22 cellular contexts compared by ENCODE assay signal in the genomic region with DNA sequence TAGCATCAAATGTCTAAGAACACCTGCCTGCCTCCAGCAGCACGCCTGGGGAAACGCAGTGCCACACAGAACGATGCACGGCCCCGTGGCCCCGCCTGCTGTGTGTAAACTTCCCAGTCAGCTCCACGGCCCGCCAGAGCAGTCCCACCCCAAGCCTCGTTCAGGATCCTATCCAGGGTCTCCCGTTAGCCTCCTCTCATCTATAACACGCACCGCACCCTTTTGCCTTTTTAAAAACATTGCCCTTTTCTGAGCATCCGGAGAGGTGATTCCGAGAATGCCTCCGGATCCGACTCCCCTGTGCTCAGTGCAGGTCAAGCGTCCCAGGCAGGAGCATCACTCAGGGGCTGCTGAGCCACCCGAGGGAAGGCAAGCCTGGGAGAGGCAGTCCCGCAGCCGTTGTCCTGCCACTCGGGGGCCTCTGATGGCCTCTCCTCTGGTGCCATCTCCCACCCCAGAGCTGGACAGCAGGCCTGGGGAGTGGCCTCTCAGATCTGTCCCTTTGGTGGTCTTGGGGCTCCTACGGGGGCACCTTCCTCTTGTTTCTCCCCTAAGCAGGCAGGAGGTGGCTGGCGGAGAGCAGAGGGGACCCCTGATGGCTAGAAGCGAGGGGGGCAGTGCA. TPM values are rescaled to one million over a fixed set of nuclear protein-coding genes. Genes with fewer than 3 reads are reported as not detected.
A peak's percentile ranks its signal among the peaks of the same experiment; 100 is the strongest.
DNase-seq lines count a peak whose midpoint lies in the region; ATAC-seq, FAIRE-seq and TF ChIP-seq lines count a peak whose summit lies in the region.
"Had no signal": no experiment of that assay in that cellular context is flagged by ENCODE, and none has a peak within 500 bp of the region (broad histone marks: within the 10 kb centered on the region; RNA-seq: fewer than 3 reads in every experiment).

No MANE protein-coding gene starts in this region.

- POLR2A ChIA-PET in HepG2 (lab: Yijun Ruan, JAX) = no interaction called here
- POLR2A ChIA-PET in MCF 10A (lab: Yijun Ruan, JAX) = interaction anchor here (0.8 kb wide), 1 partner anchor 38 kb away, joined by 3 read pairs; the partner anchor contains the start of gene SLC38A10

- H3K27ac Mint-ChIP-seq in MCF 10A (ENCODE audit: low read depth, unreplicated experiment) = no peak overlapping the region
- H3K27ac Mint-ChIP-seq: activated T-cell treated with anti-CD3 and anti-CD28 coated beads, Interleukin-2, amount 50 U/mL, for 24 hours; CD4-positive, CD25-positive, alpha-beta regulatory T cell had no signal

- ATAC-seq in HepG2 = no peak
- ATAC-seq in right lobe of liver = no peak
- no peak for ATAC-seq in HG02884 (IDR thresholded peaks at IDR 0.05; ENCODE audit: unreplicated experiment)
- ATAC-seq: left colon had no signal

- TF ChIP-seq RAD21 in HepG2 (CRISPR knock-in tag; IDR thresholded peaks at IDR 0.05) = no peak

- WGBS in HepG2 (ENCODE audit: low lambda C conversion rate) = 13% methylated on average over 23 of the region's 24 CpGs
- 78% methylated on average over 14 of the region's 24 CpGs for WGBS in right lobe of liver (ENCODE audit: insufficient coverage, low coverage, low lambda C conversion rate, missing lambda C conversion rate)

- no peak overlapping the region for H2AFZ ChIP-seq in HepG2 (ENCODE audit: low read length)

- H3K4me1 Mint-ChIP-seq in MCF 10A (ENCODE audit: insufficient read depth, unreplicated experiment) = peaks cover 26% of the 10 kb centered on the region
- H3K4me1 Mint-ChIP-seq: CD4-positive, CD25-positive, alpha-beta regulatory T cell had no signal

- H3K4me2 ChIP-seq in HepG2 (ENCODE audit: low read depth, low read length) = no peak overlapping the region
- H3K4me2 ChIP-seq: KMS-11 had no signal

- H3K36me3 Mint-ChIP-seq in MCF 10A (ENCODE audit: insufficient read depth, unreplicated experiment) = peaks cover 7% of the 10 kb centered on the region
- H3K36me3 Mint-ChIP-seq: CD4-positive, CD25-positive, alpha-beta regulatory T cell had no signal

- H3K9me3 ChIP-seq in HepG2 (ENCODE audit: low read length) = no peaks in the 10 kb centered on the region
- no peaks in the 10 kb centered on the region for H3K9me3 ChIP-seq in right lobe of liver
- H3K9me3 ChIP-seq: right atrium auricular region, testis had no signal

- in situ Hi-C loops in HepG2 (cut with HindIII; ENCODE audit: extremely low pct_ligation_motif_present, low pct_unique_long_range_greater_than_20kb) = no loop called here

- CTCF ChIA-PET in HepG2 (lab: Yijun Ruan, JAX; ENCODE audit: low intra/inter-chr PET ratio, low total read pairs) = no interaction called here
- CTCF ChIA-PET in MCF 10A (lab: Yijun Ruan, JAX) = no interaction called here

- no peaks in the 10 kb centered on the region for H3K27me3 Mint-ChIP-seq in MCF 10A (ENCODE audit: insufficient read depth, unreplicated experiment)

- no peaks in the 10 kb centered on the region for H3K79me2 ChIP-seq in HepG2 (ENCODE audit: insufficient read depth, low read length)

- no peak for DNase-seq in HepG2 (ENCODE audit: low spot score)
- no peak for DNase-seq in right lobe of liver
- peak; percentile 40 for DNase-seq in NCI-H510A (lab: John Stamatoyannopoulos, UW)
- peak; percentile 63 for DNase-seq in left kidney (ENCODE audit: low read depth, low spot score)
- no peak for DNase-seq in NCI-H1436 treated with DMSO at 0.1 percent for 48 hours (lab: John Stamatoyannopoulos, UW)
- DNase-seq in MCF 10A (ENCODE audit: unreplicated experiment) = no peak
- DNase-seq: activated CD4-positive, alpha-beta T cell treated with anti-CD3 and anti-CD28 coated beads for 4 hours; activated T-cell treated with anti-CD3 and anti-CD28 coated beads, Interleukin-2, amount 50 U/mL, for 24 hours; brain microvascular endothelial cell; CD4-positive, CD25-positive, alpha-beta regulatory T cell; head of caudate nucleus; mesendoderm; MV-4-11; NCI-H187 treated with DMSO at 0.1 percent for 48 hours; stimulated activated CD4-positive, alpha-beta T cell treated with anti-CD3 and anti-CD28 coated beads, Interleukin-12 subunit alpha, Interleukin-12 subunit beta, amount 100 ng/mL, for 4 hours; stimulated activated CD4-positive, alpha-beta T cell treated with anti-CD3 and anti-CD28 coated beads, Interleukin-4, amount 100 ng/mL, for 24 hours; stimulated activated naive CD4-positive, alpha-beta T cell; testis had no signal

- no peaks in the 10 kb centered on the region for H3K9me3 Mint-ChIP-seq in MCF 10A (ENCODE audit: unreplicated experiment)
- H3K9me3 Mint-ChIP-seq: activated T-cell treated with anti-CD3 and anti-CD28 coated beads, Interleukin-2, amount 50 U/mL, for 24 hours had no signal

- H3K4me3 Mint-ChIP-seq in MCF 10A (ENCODE audit: unreplicated experiment) = no peak overlapping the region
- H3K4me3 Mint-ChIP-seq: activated T-cell treated with anti-CD3 and anti-CD28 coated beads, Interleukin-2, amount 50 U/mL, for 24 hours; CD4-positive, CD25-positive, alpha-beta regulatory T cell had no signal

- H3K27me3 ChIP-seq in HepG2 (ENCODE audit: control insufficient read depth in 1 of 2, insufficient read depth in 2 of 2, low read length in 2 of 2) = peaks cover 28 to 79% of the 10 kb centered on the region in 2 experiments
- no peaks in the 10 kb centered on the region for H3K27me3 ChIP-seq in right lobe of liver
- H3K27me3 ChIP-seq: right atrium auricular region, testis had no signal

- BruUV-seq in HepG2 (replicated peaks; lab: Mats Ljungman, UMichigan) = no TSS peak
- BruUV-seq in MCF 10A (replicated peaks; lab: Mats Ljungman, UMichigan) = no TSS peak

- no peak overlapping the region for H3K4me3 ChIP-seq in HepG2 (replicated peaks in 1 of 3; ENCODE audit: insufficient read depth in 1 of 3, low read depth in 2 of 3, low read length in 3 of 3)
- no peak overlapping the region for H3K4me3 ChIP-seq in right lobe of liver
- H3K4me3 ChIP-seq: right atrium auricular region, testis had no signal

- TF ChIP-seq CTCF in HepG2 (CRISPR knock-in tag; IDR thresholded peaks at IDR 0.05) (no peak), right lobe of liver (IDR thresholded peaks at IDR 0.05) (no peak), MCF 10A (IDR thresholded peaks at IDR 0.05; ENCODE audit: unreplicated experiment) (no peak)

- no peaks in the 10 kb centered on the region for H4K20me1 ChIP-seq in HepG2 (ENCODE audit: insufficient read depth, low read length)

- H3K4me1 ChIP-seq in HepG2 (ENCODE audit: insufficient read depth, low read length) = peaks cover 91% of the 10 kb centered on the region
- peaks cover 0 to 54% (median 24%) of the 10 kb centered on the region in 4 donors for H3K4me1 ChIP-seq in right lobe of liver

- H3K9ac ChIP-seq in HepG2 (ENCODE audit: insufficient read depth, low read depth, low read length) = no peak overlapping the region
- H3K9ac ChIP-seq: KMS-11 had no signal

- H3K36me3 ChIP-seq in HepG2 (replicated peaks in 1 of 2; ENCODE audit: control insufficient read depth in 1 of 2, insufficient read depth in 2 of 2, low read length in 2 of 2) = no peaks in the 10 kb centered on the region
- H3K36me3 ChIP-seq in right lobe of liver = no peaks in the 10 kb centered on the region
- H3K36me3 ChIP-seq: brain microvascular endothelial cell, right atrium auricular region had no signal

- no peak for TF ChIP-seq POLR2A in HepG2 (IDR thresholded peaks at IDR 0.05; ENCODE audit: insufficient read depth in 1 of 2, low read depth in 2 of 2, low read length in 2 of 2)
- no peak for TF ChIP-seq POLR2A in right lobe of liver (IDR thresholded peaks at IDR 0.05)

- intact Hi-C loops in HepG2 (cut with micrococcal nuclease; ENCODE audit: unreplicated experiment) (no loop called here), right lobe of liver (cut with DNase I) (no loop called here), MCF 10A (cut with micrococcal nuclease) (no loop called here)

- TF ChIP-seq EP300 in HepG2 (IDR thresholded peaks at IDR 0.05; ENCODE audit: low read depth in 2 of 2, low read length in 2 of 2) = no peak
- TF ChIP-seq EP300 in HepG2 (CRISPR knock-in tag; IDR thresholded peaks at IDR 0.05; ENCODE audit: borderline replicate concordance) = no peak

- no peak overlapping the region for H3K27ac ChIP-seq in HepG2 (ENCODE audit: extremely low read length, insufficient read depth, low read length)
- H3K27ac ChIP-seq in right lobe of liver = no peak overlapping the region
- H3K27ac ChIP-seq: brain microvascular endothelial cell, KMS-11, right atrium auricular region, testis had no signal

- FAIRE-seq in HepG2 (lab: Jason Lieb, UNC) = no peak

TF ChIP-seq in HepG2, 621 proteins besides CTCF, POLR2A, EP300 and RAD21:
- TF ChIP-seq MTF2 (CRISPR knock-in tag; IDR thresholded peaks at IDR 0.05; ENCODE audit: borderline replicate concordance) = 0 out of 2 replicates have a peak, but pooled peaks have one; percentile 39
- no peak for TF ChIP-seq ZNF3 (CRISPR knock-in tag; IDR thresholded peaks at IDR 0.05)

RNA-seq across cellular contexts. Expression of gene SLC38A10, which starts 38.0 kb away (rescaled TPM):
- total RNA-seq in HepG2 (2016; rRNA removed; fragmentation: Illumina TruSeq; extraction: Trizol) = 23.0 and 55.8 TPM in 2 replicates
- total RNA-seq in HepG2 (2016; cell fraction: cytosol; rRNA removed; fragmentation: Illumina TruSeq; extraction: Trizol; ENCODE audit: low read depth) = 18.5 and 23.3 TPM in 2 replicates
- total RNA-seq in HepG2 (2016; cell fraction: insoluble cytoplasmic fraction; rRNA removed; fragmentation: Illumina TruSeq; extraction: Trizol) = 19.1 and 55.8 TPM in 2 replicates
- 18.8 and 20.0 TPM in 2 replicates for total RNA-seq in HepG2 (2016; cell fraction: membrane; rRNA removed; fragmentation: Illumina TruSeq; extraction: Trizol)
- total RNA-seq in HepG2 (2016; cell fraction: nucleus; rRNA removed; fragmentation: Illumina TruSeq; extraction: Trizol) = 52.6 and 64.0 TPM in 2 replicates
- polyA plus RNA-seq in HepG2 (2011; rRNA removed) = 23.4 and 33.6 TPM in 2 replicates
- 20.1 and 34.6 TPM in 2 replicates for polyA plus RNA-seq in HepG2 (2011; cell fraction: cytosol; rRNA removed)
- polyA plus RNA-seq in HepG2 (2011; cell fraction: nucleus; rRNA removed) = 63.4 and 88.4 TPM in 2 replicates
- polyA plus RNA-seq in HepG2 (2012) = 22.8 and 28.0 TPM in 2 replicates
- polyA plus RNA-seq in HepG2 (2016; cell fraction: cytosol; fragmentation: Illumina TruSeq; extraction: Trizol; ENCODE audit: low read depth) = 5.7 and 7.1 TPM in 2 replicates
- polyA plus RNA-seq in HepG2 (2016; cell fraction: insoluble cytoplasmic fraction; fragmentation: Illumina TruSeq; extraction: Trizol; ENCODE audit: low read depth) = 19.7 and 23.4 TPM in 2 replicates
- 10.4 and 11.4 TPM in 2 replicates for polyA plus RNA-seq in HepG2 (2016; cell fraction: membrane; fragmentation: Illumina TruSeq; extraction: Trizol; ENCODE audit: low read depth)
- 123 and 129 TPM in 2 replicates for polyA plus RNA-seq in HepG2 (2016; cell fraction: nucleus; fragmentation: Illumina TruSeq; extraction: Trizol; ENCODE audit: insufficient read depth, low read depth)
- polyA minus RNA-seq in HepG2 (2011; rRNA and poly(A)+ RNA removed; ENCODE audit: low replicate concordance) = 53.9 and 165 TPM in 2 replicates
- 62.7 and 77.3 TPM in 2 replicates for polyA minus RNA-seq in HepG2 (2011; cell fraction: cytosol; rRNA and poly(A)+ RNA removed)
- polyA minus RNA-seq in HepG2 (2011; cell fraction: nucleus; rRNA and poly(A)+ RNA removed) = 25.7 and 27.8 TPM in 2 replicates
- total RNA-seq in right lobe of liver = 100 to 1,000 TPM in 1 of 6 experiments, 10 to 100 TPM in 5; 60.9 to 104 (median 86.1) TPM
- 98.2 and 108 TPM in 2 replicates for total RNA-seq in MCF 10A (2022)

Comparison
In these comparisons a context has a peak if more than half of its experiments do, and no peak if none do; other contexts are left out.
1. DNase-seq: peak in NCI-H510A (single experiment) and left kidney (single experiment); none in HepG2 (single experiment), right lobe of liver (0 of 3), NCI-H1436 treated with DMSO at 0.1 percent for 48 hours (single experiment) and MCF 10A (single experiment).